7 cellular contexts compared by ENCODE assay signal in genomic region chr18:21194871-21195771, GRCh38. TPM values are rescaled to one million over a fixed set of nuclear protein-coding genes. Genes with fewer than 3 reads are reported as not detected.
A peak's percentile ranks its signal among the peaks of the same experiment; 100 is the strongest.
DNase-seq lines count a peak whose midpoint lies in the region; ATAC-seq, FAIRE-seq and TF ChIP-seq lines count a peak whose summit lies in the region.

No MANE protein-coding gene starts in this region.

- H3K4me1 ChIP-seq in Peyer's patch = no peaks in the 10 kb centered on the region

- FAIRE-seq in G401.6 (lab: Jason Lieb, UNC) (peak; percentile 98), HTR-8/SVneo (lab: Jason Lieb, UNC) (no peak)

- no peaks in the 10 kb centered on the region for H3K36me3 ChIP-seq in Peyer's patch

- no peak for ATAC-seq in GM19463 (IDR thresholded peaks at IDR 0.05; ENCODE audit: unreplicated experiment)

- H3K9me3 ChIP-seq in Peyer's patch = no peaks in the 10 kb centered on the region

- no peak overlapping the region for H3K4me3 Mint-ChIP-seq in osteocyte (ENCODE audit: unreplicated experiment)

- peak; percentile 22 to 83 (median 66) for TF ChIP-seq CTCF in Peyer's patch (IDR thresholded peaks at IDR 0.05)
- peak; percentile 64 for TF ChIP-seq CTCF in epithelial cell of proximal tubule (conservative IDR thresholded peaks at IDR 0.05; ENCODE audit: low read depth, low read length)
- peak; percentile 75 for TF ChIP-seq CTCF in osteocyte (IDR thresholded peaks at IDR 0.05)

- H3K27ac ChIP-seq in Peyer's patch = no peak overlapping the region

- H3K4me3 ChIP-seq in Peyer's patch = no peak overlapping the region
- no peak overlapping the region for H3K4me3 ChIP-seq in epithelial cell of proximal tubule (ENCODE audit: low read depth, low read length)

- H3K36me3 Mint-ChIP-seq in osteocyte (ENCODE audit: unreplicated experiment) = no peaks in the 10 kb centered on the region

- no peak overlapping the region for H3K27ac Mint-ChIP-seq in osteocyte (ENCODE audit: unreplicated experiment)

- no peaks in the 10 kb centered on the region for H3K27me3 ChIP-seq in Peyer's patch

- peaks cover 47% of the 10 kb centered on the region for H3K27me3 Mint-ChIP-seq in osteocyte (ENCODE audit: unreplicated experiment)

- no peaks in the 10 kb centered on the region for H3K9me3 Mint-ChIP-seq in osteocyte (ENCODE audit: unreplicated experiment)

- DNase-seq in HTR-8/SVneo (ENCODE audit: insufficient read length, low spot score) = peak; percentile 33
- no peak for DNase-seq in Peyer's patch
- no peak for DNase-seq in epithelial cell of proximal tubule (ENCODE audit: low read depth)
- no peak for DNase-seq in osteocyte (ENCODE audit: extremely low spot score, unreplicated experiment)
- DNase-seq in 8988T = no peak

- no peaks in the 10 kb centered on the region for H3K4me1 Mint-ChIP-seq in osteocyte (ENCODE audit: unreplicated experiment)

- no peak for TF ChIP-seq POLR2A in Peyer's patch (IDR thresholded peaks at IDR 0.05)

RNA-seq across cellular contexts. Expression of gene GREB1L, which starts 46.9 kb away (rescaled TPM):
- total RNA-seq in Peyer's patch = 1 to 10 TPM in 3 of 4 donors, under 1 TPM in 1; 0.53 to 3.3 (median 2.8) TPM
- 5.1 and 6.2 TPM in 2 replicates for total RNA-seq in epithelial cell of proximal tubule
- total RNA-seq in osteocyte = 0.60 and 0.70 TPM in 2 replicates
